25 cellular contexts compared by ENCODE assay signal in the genomic region with DNA sequence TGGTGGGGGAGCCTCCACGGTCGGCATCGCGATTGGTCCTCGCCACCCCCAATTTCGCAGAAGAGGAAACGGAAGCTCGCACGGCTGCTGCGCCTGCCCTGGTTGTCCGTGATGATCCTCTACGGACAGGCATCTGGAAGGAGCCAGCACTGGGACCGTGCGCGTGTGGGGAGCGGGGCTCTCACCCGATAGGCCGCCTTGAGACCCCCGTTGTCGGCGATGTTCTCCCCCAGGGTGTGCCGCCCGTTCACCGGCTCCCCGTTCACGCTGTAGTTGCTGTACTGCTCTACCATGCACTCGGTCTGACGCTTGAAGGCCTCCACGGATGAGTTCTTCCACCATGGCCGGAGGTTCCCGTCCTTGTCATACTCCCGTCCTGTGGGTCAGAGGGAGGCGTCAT.
"Had no signal": no experiment of that assay in that cellular context is flagged by ENCODE, and none has a peak within 500 bp of the region (broad histone marks: within the 10 kb centered on the region; RNA-seq: fewer than 3 reads in every experiment).

No MANE protein-coding gene starts in this region.

- H3K4me1 Mint-ChIP-seq: activated B cell treated with CpG ODN at 0.5 μM for 24 hours, natural killer cell had no signal

- ATAC-seq: activated CD8-positive, alpha-beta T cell treated with anti-CD3 and anti-CD28 coated beads for 36 hours; body of pancreas; foreskin keratinocyte; left lung; lower lobe of right lung; natural killer cell had no signal

- H3K27me3 ChIP-seq: adrenal gland, body of pancreas, esophagus muscularis mucosa, foreskin keratinocyte, heart right ventricle, left lung, right lobe of liver, uterus had no signal

- H3K27ac ChIP-seq: adrenal gland, body of pancreas, esophagus muscularis mucosa, foreskin keratinocyte, heart right ventricle, left lung, lower lobe of right lung, right lobe of liver, thoracic aorta, uterus had no signal

- FAIRE-seq: colon had no signal

- H3K4me3 Mint-ChIP-seq: activated B cell treated with CpG ODN at 0.5 μM for 24 hours; activated CD8-positive, alpha-beta T cell treated with anti-CD3 and anti-CD28 coated beads for 36 hours; activated naive CD4-positive, alpha-beta T cell treated with anti-CD3 and anti-CD28 coated beads for 36 hours; activated T-helper 1 cell treated with anti-CD3 and anti-CD28 coated beads, Interleukin-12 subunit alpha, Interleukin-12 subunit beta, Interleukin-2, Interleukin-4 antibody, amounts not matched to agents 30 ng/mL and 10 ng/mL and 1 ng/mL, durations not matched to agents 14 hours and 24 hours and 36 hours; natural killer cell; stimulated activated naive CD8-positive, alpha-beta T cell treated with anti-CD3 and anti-CD28 coated beads, Interleukin-15, Interleukin-2, amounts not matched to agents 100 ng/mL and 50 ng/mL, for 24 hours had no signal

- H3K4me3 ChIP-seq: adrenal gland, body of pancreas, esophagus muscularis mucosa, heart right ventricle, left lung, lower lobe of right lung, right lobe of liver, thoracic aorta, uterus had no signal

- H3K9me3 ChIP-seq: adrenal gland, body of pancreas, esophagus muscularis mucosa, heart right ventricle, left lung, lower lobe of right lung, right lobe of liver, thoracic aorta, uterus had no signal

- H3K27me3 Mint-ChIP-seq: activated B cell treated with CpG ODN at 0.5 μM for 24 hours; activated CD8-positive, alpha-beta T cell treated with anti-CD3 and anti-CD28 coated beads for 36 hours; stimulated activated naive CD8-positive, alpha-beta T cell treated with anti-CD3 and anti-CD28 coated beads, Interleukin-15, Interleukin-2, amounts not matched to agents 100 ng/mL and 50 ng/mL, for 24 hours had no signal

- DNase-seq: activated B cell treated with CpG ODN at 0.5 μM for 24 hours; activated CD4-positive, alpha-beta T cell treated with anti-CD3 and anti-CD28 coated beads, Interleukin-2, amount 50 U/mL, for 1 hour; activated CD8-positive, alpha-beta T cell treated with anti-CD3 and anti-CD28 coated beads for 36 hours; activated effector memory CD4-positive, alpha-beta T cell treated with anti-CD3 and anti-CD28 coated beads, Interleukin-2, amount 50 U/mL, for 16 hours; activated naive CD4-positive, alpha-beta T cell treated with anti-CD3 and anti-CD28 coated beads for 36 hours; adrenal gland; aorta; body of pancreas; dermis blood vessel endothelial cell; effector CD4-positive, alpha-beta T cell; foreskin keratinocyte; heart right ventricle; lower lobe of right lung; mesendoderm; natural killer cell; right lobe of liver; stimulated activated CD4-positive, alpha-beta T cell treated with anti-CD3 and anti-CD28 coated beads, Interleukin-2, amount 100 ng/mL, for 48 hours; trophoblast cell; uterus had no signal

- H3K9me3 Mint-ChIP-seq: activated B cell treated with CpG ODN at 0.5 μM for 24 hours; activated CD8-positive, alpha-beta T cell treated with anti-CD3 and anti-CD28 coated beads for 36 hours; activated naive CD4-positive, alpha-beta T cell treated with anti-CD3 and anti-CD28 coated beads for 36 hours; activated T-helper 1 cell treated with anti-CD3 and anti-CD28 coated beads, Interleukin-12 subunit alpha, Interleukin-12 subunit beta, Interleukin-2, Interleukin-4 antibody, amounts not matched to agents 30 ng/mL and 10 ng/mL and 1 ng/mL, durations not matched to agents 14 hours and 24 hours and 36 hours; natural killer cell; stimulated activated naive CD8-positive, alpha-beta T cell treated with anti-CD3 and anti-CD28 coated beads, Interleukin-15, Interleukin-2, amounts not matched to agents 100 ng/mL and 50 ng/mL, for 24 hours had no signal

- H3K36me3 ChIP-seq: uterus had no signal

- H3K27ac Mint-ChIP-seq: activated B cell treated with CpG ODN at 0.5 μM for 24 hours; activated CD8-positive, alpha-beta T cell treated with anti-CD3 and anti-CD28 coated beads for 36 hours; activated T-helper 1 cell treated with anti-CD3 and anti-CD28 coated beads, Interleukin-12 subunit alpha, Interleukin-12 subunit beta, Interleukin-2, Interleukin-4 antibody, amounts not matched to agents 30 ng/mL and 10 ng/mL and 1 ng/mL, durations not matched to agents 14 hours and 24 hours and 36 hours; natural killer cell had no signal

- H3K4me1 ChIP-seq: adrenal gland, body of pancreas, foreskin keratinocyte, heart right ventricle, left lung, lower lobe of right lung, right lobe of liver, uterus had no signal
